Comparison of ENCODE assay signal across 20 cellular contexts in genomic region chr15:25901841-25902610, GRCh38. TPM values are rescaled to one million over a fixed set of nuclear protein-coding genes. Genes with fewer than 3 reads are reported as not detected.
"Had no signal": no experiment of that assay in that cellular context is flagged by ENCODE, and none has a peak within 500 bp of the region (broad histone marks: within the 10 kb centered on the region; RNA-seq: fewer than 3 reads in every experiment).

No MANE protein-coding gene starts in this region.

- H3K4me1 ChIP-seq: heart right ventricle, prostate gland, spleen had no signal

- H3K9me3 ChIP-seq: gastroesophageal sphincter, heart right ventricle, prostate gland, spleen, testis had no signal

- H3K27ac Mint-ChIP-seq: activated T-cell treated with anti-CD3 and anti-CD28 coated beads, Interleukin-2, amount 50 U/mL, for 72 hours; WTC11 had no signal

- DNase-seq: activated CD4-positive, alpha-beta memory T cell treated with anti-CD3 and anti-CD28 coated beads, Interleukin-2, amount 10 ng/mL, durations not matched to agents 7 days and 5 days; activated CD4-positive, alpha-beta T cell treated with anti-CD3 and anti-CD28 coated beads for 4 hours; activated CD8-positive, alpha-beta memory T cell treated with anti-CD3 and anti-CD28 coated beads, Interleukin-2, amount 50 U/mL, for 4 hours; activated gamma-delta T cell treated with Interleukin-2 at 50 U/mL for 16 hours; activated naive CD8-positive, alpha-beta T cell treated with anti-CD3 and anti-CD28 coated beads for 36 hours; activated T-cell treated with anti-CD3 and anti-CD28 coated beads, Interleukin-2, amount 50 U/mL, for 72 hours; aorta; dermis blood vessel endothelial cell; heart right ventricle; left colon; mammary epithelial cell; spleen; SW 1271; testis had no signal

- H3K4me3 Mint-ChIP-seq: activated CD4-positive, alpha-beta memory T cell treated with anti-CD3 and anti-CD28 coated beads, Interleukin-2, amount 10 ng/mL, durations not matched to agents 7 days and 5 days; activated naive CD8-positive, alpha-beta T cell treated with anti-CD3 and anti-CD28 coated beads for 36 hours; WTC11 had no signal

- H3K27ac ChIP-seq: epithelial cell of prostate, heart right ventricle, prostate gland, spleen, testis had no signal

- H3K27me3 Mint-ChIP-seq: activated CD4-positive, alpha-beta memory T cell treated with anti-CD3 and anti-CD28 coated beads, Interleukin-2, amount 10 ng/mL, durations not matched to agents 7 days and 5 days; activated naive CD8-positive, alpha-beta T cell treated with anti-CD3 and anti-CD28 coated beads for 36 hours; naive thymus-derived CD8-positive, alpha-beta T cell; stimulated activated naive CD8-positive, alpha-beta T cell treated with anti-CD3 and anti-CD28 coated beads, Interleukin-15, Interleukin-2, amounts not matched to agents 100 ng/mL and 50 ng/mL, for 24 hours had no signal

- H3K9me3 Mint-ChIP-seq: activated CD4-positive, alpha-beta memory T cell treated with anti-CD3 and anti-CD28 coated beads, Interleukin-2, amount 10 ng/mL, durations not matched to agents 7 days and 5 days; activated naive CD8-positive, alpha-beta T cell treated with anti-CD3 and anti-CD28 coated beads for 36 hours; activated T-cell treated with anti-CD3 and anti-CD28 coated beads, Interleukin-2, amount 50 U/mL, for 72 hours; naive thymus-derived CD8-positive, alpha-beta T cell; stimulated activated naive CD8-positive, alpha-beta T cell treated with anti-CD3 and anti-CD28 coated beads, Interleukin-15, Interleukin-2, amounts not matched to agents 100 ng/mL and 50 ng/mL, for 24 hours; WTC11 had no signal

- H3K36me3 Mint-ChIP-seq: activated naive CD8-positive, alpha-beta T cell treated with anti-CD3 and anti-CD28 coated beads for 36 hours; naive thymus-derived CD8-positive, alpha-beta T cell; WTC11 had no signal

- H3K4me3 ChIP-seq: gastroesophageal sphincter, heart right ventricle, prostate gland, spleen, testis had no signal

- H3K36me3 ChIP-seq: gastroesophageal sphincter, heart right ventricle, prostate gland, spleen had no signal

- H3K27me3 ChIP-seq: gastroesophageal sphincter, heart right ventricle, spleen, testis had no signal

RNA-seq across cellular contexts. Expression of gene ATP10A, which starts 38.9 kb away (rescaled TPM):
- polyA plus RNA-seq: mammary epithelial cell had no signal
